Comparison of ENCODE assay signal across 2 cellular contexts in the genomic region with DNA sequence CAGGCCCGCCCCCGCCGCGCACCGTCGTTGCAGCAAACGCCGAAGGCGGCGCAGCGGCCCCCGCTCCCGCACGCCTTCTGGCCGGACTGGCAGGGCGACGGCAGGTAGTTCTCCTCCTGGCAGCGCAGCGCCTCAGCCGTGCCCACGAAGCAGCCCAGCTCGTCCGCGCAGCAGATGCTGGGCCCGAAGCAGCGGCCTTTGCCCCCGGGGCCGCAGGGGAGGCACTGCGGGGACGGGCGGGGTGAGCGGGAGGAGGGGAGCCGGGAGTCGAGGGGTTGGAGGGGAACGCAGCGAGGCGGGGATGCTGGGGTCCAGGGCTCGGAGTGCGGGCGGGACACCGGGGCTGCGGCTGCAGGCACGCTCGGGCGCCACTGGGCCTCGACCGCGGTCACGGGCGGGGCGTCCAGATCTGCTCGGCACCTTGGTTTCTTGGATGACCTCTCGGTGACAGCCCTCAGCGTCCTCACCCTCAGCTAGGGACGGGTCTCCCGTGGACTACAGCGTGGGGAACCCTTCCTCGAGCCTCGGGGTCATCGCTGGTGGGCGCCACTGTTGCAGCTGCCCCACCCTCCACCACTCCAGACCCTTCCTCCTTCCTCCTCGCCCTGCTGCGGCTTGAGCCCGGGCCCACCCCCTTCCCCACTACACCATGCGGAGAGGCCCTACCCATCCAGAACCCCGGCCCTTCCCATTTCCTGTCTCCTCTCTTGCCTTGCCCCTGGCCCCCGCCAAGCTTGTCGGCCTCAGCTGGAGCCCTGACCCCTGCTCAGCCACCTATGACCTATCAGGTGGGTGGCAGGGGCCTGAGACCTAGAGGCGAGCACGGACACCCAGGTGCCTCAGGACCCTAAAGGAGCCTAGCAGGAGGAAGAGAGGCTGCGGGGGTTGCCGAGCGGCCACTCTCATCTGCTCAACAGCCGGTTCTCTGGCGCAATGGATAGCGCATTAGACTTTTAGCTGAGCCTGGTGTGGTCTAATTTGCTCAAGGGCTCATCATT.
TF ChIP-seq lines count a peak whose summit lies in the region.

No MANE protein-coding gene starts in this region.

TF ChIP-seq in IMR-90, 13 proteins besides CTCF, POLR2A, EP300 and RAD21:
- no peak for TF ChIP-seq USF2 (IDR thresholded peaks at IDR 0.05; ENCODE audit: low read depth, low read length)
- no peak for TF ChIP-seq NFE2L2 (IDR thresholded peaks at IDR 0.05; ENCODE audit: low read depth, low read length)
- no peak for TF ChIP-seq CEBPB (IDR thresholded peaks at IDR 0.05; ENCODE audit: low read depth, low read length)
- no peak for TF ChIP-seq MXI1 (IDR thresholded peaks at IDR 0.05; ENCODE audit: borderline replicate concordance, low read depth, low read length)
- no peak for TF ChIP-seq SMC3 (IDR thresholded peaks at IDR 0.05; ENCODE audit: low read depth, low read length)
- no peak for TF ChIP-seq BHLHE40 (IDR thresholded peaks at IDR 0.05; ENCODE audit: low read depth, low read length)
- TF ChIP-seq ELK1 (IDR thresholded peaks at IDR 0.05; ENCODE audit: borderline replicate concordance, low read depth, low read length): no peak

TF ChIP-seq in endothelial cell of umbilical vein, 7 proteins besides CTCF, POLR2A, EP300 and RAD21:
- no peak for TF ChIP-seq POLR2AphosphoS5 (IDR thresholded peaks at IDR 0.05; ENCODE audit: insufficient read depth, low read depth, low read length)
- peak; percentile 92 for TF ChIP-seq EZH2 (IDR thresholded peaks at IDR 0.05; ENCODE audit: borderline replicate concordance, low read depth, low read length, severe bottlenecking)
